26 cellular contexts compared by ENCODE assay signal in the genomic region with DNA sequence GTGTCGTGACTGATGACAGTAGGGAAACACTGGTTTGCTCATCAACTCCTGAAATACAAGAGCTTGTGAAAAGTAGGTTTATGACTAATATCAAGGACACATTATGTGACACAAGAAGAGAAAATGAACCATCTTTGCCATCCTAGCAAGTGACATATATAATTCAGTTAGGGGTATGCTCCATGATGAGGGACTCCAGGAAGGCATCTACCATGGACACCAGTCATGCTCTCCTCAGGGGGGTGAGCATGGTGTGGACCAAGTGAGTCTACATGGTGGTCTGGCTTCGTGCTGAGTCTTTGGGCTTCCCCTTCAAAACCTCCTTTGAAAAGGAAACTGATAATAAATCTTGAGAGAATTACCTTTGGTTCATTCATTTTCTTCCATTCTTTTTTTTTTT. TPM values are rescaled to one million over a fixed set of nuclear protein-coding genes. Genes with fewer than 3 reads are reported as not detected.
"Had no signal": no experiment of that assay in that cellular context is flagged by ENCODE, and none has a peak within 500 bp of the region (broad histone marks: within the 10 kb centered on the region; RNA-seq: fewer than 3 reads in every experiment).

No MANE protein-coding gene starts in this region.

- H3K27ac ChIP-seq: breast epithelium, colonic mucosa, Peyer's patch, RWPE1, SJCRH30, VCaP had no signal

- H3K9me2 ChIP-seq: SK-N-SH had no signal

- H3K4me1 ChIP-seq: breast epithelium, colonic mucosa, Peyer's patch, SJCRH30 had no signal

- H3K4me3 ChIP-seq: breast epithelium, colonic mucosa, MG63, Peyer's patch, SJCRH30 had no signal

- H3K4me3 Mint-ChIP-seq: activated CD4-positive, alpha-beta T cell treated with anti-CD3 and anti-CD28 coated beads, Interleukin-2, amount 10 ng/mL, durations not matched to agents 24 days and 14 days; activated naive CD8-positive, alpha-beta T cell treated with anti-CD3 and anti-CD28 coated beads, Interleukin-2, amount 10 ng/mL, durations not matched to agents 7 days and 5 days; activated T-helper 1 cell treated with anti-CD3 and anti-CD28 coated beads, Interleukin-12 subunit alpha, Interleukin-12 subunit beta, Interleukin-2, Interleukin-4 antibody, amounts not matched to agents 30 ng/mL and 10 ng/mL and 1 ng/mL, durations not matched to agents 14 hours and 24 hours and 36 hours had no signal

- H3K4me1 Mint-ChIP-seq: activated CD4-positive, alpha-beta T cell treated with anti-CD3 and anti-CD28 coated beads, Interleukin-2, amount 10 ng/mL, durations not matched to agents 24 days and 14 days; activated naive CD8-positive, alpha-beta T cell treated with anti-CD3 and anti-CD28 coated beads, Interleukin-2, amount 10 ng/mL, durations not matched to agents 7 days and 5 days had no signal

- H3K27me3 ChIP-seq: breast epithelium, colonic mucosa, MG63, Peyer's patch, SJCRH30 had no signal

- H3K9me3 Mint-ChIP-seq: activated CD4-positive, alpha-beta T cell treated with anti-CD3 and anti-CD28 coated beads, Interleukin-2, amount 10 ng/mL, durations not matched to agents 24 days and 14 days; activated T-helper 1 cell treated with anti-CD3 and anti-CD28 coated beads, Interleukin-12 subunit alpha, Interleukin-12 subunit beta, Interleukin-2, Interleukin-4 antibody, amounts not matched to agents 30 ng/mL and 10 ng/mL and 1 ng/mL, durations not matched to agents 14 hours and 24 hours and 36 hours had no signal

- H3K27ac Mint-ChIP-seq: activated CD4-positive, alpha-beta T cell treated with anti-CD3 and anti-CD28 coated beads, Interleukin-2, amount 10 ng/mL, durations not matched to agents 24 days and 14 days; activated naive CD8-positive, alpha-beta T cell treated with anti-CD3 and anti-CD28 coated beads, Interleukin-2, amount 10 ng/mL, durations not matched to agents 7 days and 5 days; activated T-helper 1 cell treated with anti-CD3 and anti-CD28 coated beads, Interleukin-12 subunit alpha, Interleukin-12 subunit beta, Interleukin-2, Interleukin-4 antibody, amounts not matched to agents 30 ng/mL and 10 ng/mL and 1 ng/mL, durations not matched to agents 14 hours and 24 hours and 36 hours had no signal

- H3K36me3 ChIP-seq: breast epithelium, colonic mucosa, MG63, Peyer's patch, SJCRH30 had no signal

- H3K36me3 Mint-ChIP-seq: activated naive CD8-positive, alpha-beta T cell treated with anti-CD3 and anti-CD28 coated beads, Interleukin-2, amount 10 ng/mL, durations not matched to agents 7 days and 5 days had no signal

- H3K4me2 ChIP-seq: SK-N-SH had no signal

- DNase-seq: activated CD4-positive, alpha-beta T cell treated with anti-CD3 and anti-CD28 coated beads, Interleukin-2, amount 10 ng/mL, durations not matched to agents 24 days and 14 days; activated CD8-positive, alpha-beta memory T cell treated with anti-CD3 and anti-CD28 coated beads, Interleukin-2, amount 50 U/mL, for 48 hours; activated effector memory CD4-positive, alpha-beta T cell treated with anti-CD3 and anti-CD28 coated beads, Interleukin-2, amount 50 U/mL, for 16 hours; activated naive CD4-positive, alpha-beta T cell treated with Interleukin-2 at 50 U/mL for 16 hours; activated naive CD8-positive, alpha-beta T cell treated with anti-CD3 and anti-CD28 coated beads, Interleukin-2, amount 10 ng/mL, durations not matched to agents 7 days and 5 days; aorta; caudate nucleus; colonic mucosa; MG63; MV-4-11; NCI-H1092 treated with DMSO at 0.1 percent for 48 hours; NCI-H1417 treated with DMSO at 0.1 percent for 48 hours; NCI-H1694 treated with DMSO at 0.1 percent for 48 hours; NCI-H2029 treated with DMSO at 0.1 percent for 48 hours; NCI-H446; NCI-H524; Peyer's patch; Right ventricle myocardium superior; SJCRH30; SK-N-SH had no signal

RNA-seq across cellular contexts. Expression of gene SERPINB5, which starts 11.7 kb away (rescaled TPM):
- total RNA-seq: activated CD4-positive, alpha-beta T cell treated with anti-CD3 and anti-CD28 coated beads, Interleukin-2, amount 10 ng/mL, durations not matched to agents 24 days and 14 days; activated naive CD8-positive, alpha-beta T cell treated with anti-CD3 and anti-CD28 coated beads, Interleukin-2, amount 10 ng/mL, durations not matched to agents 7 days and 5 days; activated T-helper 1 cell treated with anti-CD3 and anti-CD28 coated beads, Interleukin-12 subunit alpha, Interleukin-12 subunit beta, Interleukin-2, Interleukin-4 antibody, amounts not matched to agents 30 ng/mL and 10 ng/mL and 1 ng/mL, durations not matched to agents 14 hours and 24 hours and 36 hours; aorta; cerebellum; Right ventricle myocardium superior; SJCRH30; T-helper 2 cell treated with Interferon-gamma antibody and Interleukin-4, amounts not matched to agents 100 ng/mL and 5 ng/mL, for 36 hours had no signal
- polyA plus RNA-seq: SK-N-SH had no signal
